8 cellular contexts compared by ENCODE assay signal in the genomic region with DNA sequence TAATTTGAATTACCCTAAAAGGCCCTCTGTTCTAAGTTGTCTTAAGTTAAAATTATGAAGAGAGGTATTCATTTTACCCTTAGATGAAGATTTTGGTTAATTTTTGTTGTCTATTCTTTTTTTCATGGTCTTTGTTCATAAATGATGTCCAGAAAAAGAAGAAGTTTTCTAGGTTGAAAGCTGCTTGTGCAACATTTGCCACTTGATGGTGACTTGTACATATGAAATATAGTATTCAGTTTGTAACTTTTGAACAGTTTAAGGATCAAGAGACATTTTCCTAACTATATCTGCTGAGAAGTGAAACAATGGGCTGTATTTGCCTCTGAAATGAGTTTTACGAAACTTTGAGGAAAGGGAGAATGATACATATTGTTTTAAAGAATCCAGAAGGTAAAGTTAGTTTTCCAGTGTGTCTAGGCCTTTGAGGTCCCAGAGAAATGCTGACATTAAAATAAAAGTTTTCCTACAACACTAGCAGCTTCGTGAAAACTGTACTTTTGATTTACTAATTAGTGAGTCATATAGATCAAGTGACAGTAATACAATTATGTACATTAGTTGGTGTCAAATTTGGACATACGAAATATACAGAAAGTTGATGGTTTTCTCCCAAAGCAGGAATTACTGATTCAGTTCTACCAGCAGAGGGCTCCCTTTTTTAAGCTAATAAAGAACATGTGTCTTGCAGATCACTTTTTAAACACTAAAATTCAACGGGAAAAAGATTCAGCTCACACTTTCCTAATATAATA.
DNase-seq lines count a peak whose midpoint lies in the region; ATAC-seq, FAIRE-seq and TF ChIP-seq lines count a peak whose summit lies in the region.

No MANE protein-coding gene starts in this region.

- no peaks in the 10 kb centered on the region for H3K27me3 Mint-ChIP-seq in CD4-positive, CD25-positive, alpha-beta regulatory T cell
- no peaks in the 10 kb centered on the region for H3K27me3 Mint-ChIP-seq in chondrocyte (ENCODE audit: low read depth)

- peak; percentile 74 for FAIRE-seq in GM18507 (lab: Jason Lieb, UNC)

- H3K36me3 Mint-ChIP-seq in CD4-positive, CD25-positive, alpha-beta regulatory T cell: peaks cover 34% of the 10 kb centered on the region
- peaks cover 7% of the 10 kb centered on the region for H3K36me3 Mint-ChIP-seq in chondrocyte (ENCODE audit: low read depth)

- DNase-seq in CD4-positive, CD25-positive, alpha-beta regulatory T cell: peak in 2 of 3 donors; percentile 57 to 72
- no peak for DNase-seq in GM18507 (ENCODE audit: extremely low spot score, insufficient read length, low read depth)
- DNase-seq in Peyer's patch: no peak
- DNase-seq in chondrocyte (ENCODE audit: low spot score): no peak
- no peak for DNase-seq in omental fat pad (ENCODE audit: low spot score)

- H3K27ac ChIP-seq in CD4-positive, CD25-positive, alpha-beta regulatory T cell (ENCODE audit: insufficient read depth, low read length, poor library complexity, severe bottlenecking): peak overlapping the region; percentile 74
- H3K27ac ChIP-seq in Peyer's patch: peak overlapping the region; percentile 23 to 88 (median 53)
- H3K27ac ChIP-seq in muscle layer of duodenum (ENCODE audit: low read length): peak overlapping the region; percentile 26

- no peaks in the 10 kb centered on the region for H3K9me3 ChIP-seq in CD4-positive, CD25-positive, alpha-beta regulatory T cell (ENCODE audit: control insufficient read depth in 2 of 2, low read length in 2 of 2)
- H3K9me3 ChIP-seq in Peyer's patch (no peaks in the 10 kb centered on the region), muscle layer of duodenum (ENCODE audit: control insufficient read depth in 1 of 2, low read length in 2 of 2) (no peaks in the 10 kb centered on the region)

- TF ChIP-seq CTCF in Peyer's patch (IDR thresholded peaks at IDR 0.05) (peak; percentile 54 to 88 (median 78)), chondrocyte (IDR thresholded peaks at IDR 0.05) (peak; percentile 98), omental fat pad (IDR thresholded peaks at IDR 0.05) (peak in 1 of 3 donors; percentile 39)

- no peak for TF ChIP-seq POLR2A in Peyer's patch (IDR thresholded peaks at IDR 0.05)

- H3K36me3 ChIP-seq in CD4-positive, CD25-positive, alpha-beta regulatory T cell (ENCODE audit: control insufficient read depth, insufficient read depth, low read length): peaks cover 40% of the 10 kb centered on the region
- H3K36me3 ChIP-seq in Peyer's patch (peaks cover 0 to 18% (median 0%) of the 10 kb centered on the region in 3 donors), muscle layer of duodenum (ENCODE audit: control insufficient read depth in 1 of 2, insufficient read depth in 2 of 2, low read length in 2 of 2) (peaks cover 14 to 30% of the 10 kb centered on the region in 2 donors)

- no peaks in the 10 kb centered on the region for H3K9me3 Mint-ChIP-seq in CD4-positive, CD25-positive, alpha-beta regulatory T cell
- no peaks in the 10 kb centered on the region for H3K9me3 Mint-ChIP-seq in chondrocyte (ENCODE audit: low read depth)

- peaks cover 90% of the 10 kb centered on the region for H3K4me1 ChIP-seq in CD4-positive, CD25-positive, alpha-beta regulatory T cell (ENCODE audit: control insufficient read depth, insufficient read depth, low read length, poor library complexity, severe bottlenecking)
- H3K4me1 ChIP-seq in Peyer's patch (peaks cover 0 to 72% (median 17%) of the 10 kb centered on the region in 4 donors), muscle layer of duodenum (ENCODE audit: control insufficient read depth in 1 of 2, insufficient read depth in 2 of 2, low read length in 2 of 2) (peaks cover 26 to 66% of the 10 kb centered on the region in 2 donors)

- H3K27ac Mint-ChIP-seq in CD4-positive, CD25-positive, alpha-beta regulatory T cell: peak overlapping the region; percentile 66 to 81 (median 70)
- H3K27ac Mint-ChIP-seq in chondrocyte (ENCODE audit: unreplicated experiment): peak overlapping the region; percentile 58

- H3K27me3 ChIP-seq in CD4-positive, CD25-positive, alpha-beta regulatory T cell (ENCODE audit: control insufficient read depth, insufficient read depth, low read length): no peaks in the 10 kb centered on the region
- no peaks in the 10 kb centered on the region for H3K27me3 ChIP-seq in Peyer's patch
- no peaks in the 10 kb centered on the region for H3K27me3 ChIP-seq in muscle layer of duodenum (ENCODE audit: low read depth, low read length)

- peak overlapping the region; percentile 85 to 98 (median 92) for H3K4me3 Mint-ChIP-seq in CD4-positive, CD25-positive, alpha-beta regulatory T cell
- H3K4me3 Mint-ChIP-seq in chondrocyte (ENCODE audit: unreplicated experiment): no peak overlapping the region

- no peak for ATAC-seq in CD4-positive, CD25-positive, alpha-beta regulatory T cell (ENCODE audit: low read depth in 2 of 2)
- ATAC-seq in GM21515 (IDR thresholded peaks at IDR 0.05; ENCODE audit: unreplicated experiment): no peak
- ATAC-seq in GM19351 (IDR thresholded peaks at IDR 0.05; ENCODE audit: unreplicated experiment): no peak
- ATAC-seq in omental fat pad (ENCODE audit: low FRiP score): no peak

- H3K4me1 Mint-ChIP-seq in CD4-positive, CD25-positive, alpha-beta regulatory T cell: peaks cover 53 to 92% (median 78%) of the 10 kb centered on the region in 4 donors
- peaks cover 63% of the 10 kb centered on the region for H3K4me1 Mint-ChIP-seq in chondrocyte (ENCODE audit: low read depth)

- H3K4me3 ChIP-seq in CD4-positive, CD25-positive, alpha-beta regulatory T cell (ENCODE audit: low read depth, low read length): peak overlapping the region; percentile 97
- H3K4me3 ChIP-seq in Peyer's patch: no peak overlapping the region
- no peak overlapping the region for H3K4me3 ChIP-seq in muscle layer of duodenum (ENCODE audit: low read depth in 1 of 2, low read length in 2 of 2)

Comparison
In these comparisons a context has a peak if more than half of its experiments do, and no peak if none do; other contexts are left out.
1. DNase-seq: peak in CD4-positive, CD25-positive, alpha-beta regulatory T cell (2 of 3); none in GM18507 (single experiment), Peyer's patch (0 of 3), chondrocyte (single experiment) and omental fat pad (single experiment).
2. Peak in every context shown above with its lines, with median percentiles within 50 percentile points of each other: H3K27ac ChIP-seq.